30 cellular contexts compared by ENCODE assay signal in genomic region chr5:39588176-39588575, GRCh38.
"Had no signal": no experiment of that assay in that cellular context is flagged by ENCODE, and none has a peak within 500 bp of the region (broad histone marks: within the 10 kb centered on the region; RNA-seq: fewer than 3 reads in every experiment).

No MANE protein-coding gene starts in this region.

- DNase-seq: colonic mucosa; effector CD8-positive, alpha-beta T cell; endodermal cell; foreskin keratinocyte; heart left ventricle; left cardiac atrium; left lung; mesenchymal stem cell; naive thymus-derived CD4-positive, alpha-beta T cell; posterior cingulate gyrus; psoas muscle; right cardiac atrium; spleen; stimulated activated CD4-positive, alpha-beta T cell treated with anti-CD3 and anti-CD28 coated beads, Interleukin-4, amount 100 ng/mL, for 4 hours; stimulated activated naive CD8-positive, alpha-beta T cell treated with anti-CD3 and anti-CD28 coated beads, Interleukin-15, Interleukin-2, amounts not matched to agents 100 U/mL and 50 U/mL, for 24 hours; upper lobe of left lung had no signal

- H3K9me3 Mint-ChIP-seq: dendritic cell treated with granulocyte-macrophage colony-stimulating factor and Interleukin-4, amounts not matched to agents 40 ng/mL and 50 ng/mL, for 4 days; endodermal cell; naive thymus-derived CD4-positive, alpha-beta T cell; neural progenitor cell; stimulated activated memory B cell treated with anti-CD40 and anti-IgM and Interleukin-4, amounts not matched to agents 10 μg/mL and 1 μg/mL and 100 μg/mL, for 72 hours had no signal

- H3K27ac ChIP-seq: colonic mucosa, esophagus muscularis mucosa, foreskin keratinocyte, gastroesophageal sphincter, heart left ventricle, hepatocyte, left lung, neural progenitor cell, psoas muscle, spleen, thoracic aorta, tibial nerve, upper lobe of left lung had no signal

- H2AFZ ChIP-seq: hepatocyte, neural progenitor cell had no signal

- H3K27ac Mint-ChIP-seq: dendritic cell treated with granulocyte-macrophage colony-stimulating factor and Interleukin-4, amounts not matched to agents 40 ng/mL and 50 ng/mL, for 4 days; endodermal cell; mesothelial cell of epicardium; naive thymus-derived CD4-positive, alpha-beta T cell; nephron; neural progenitor cell; stimulated activated memory B cell treated with anti-CD40 and anti-IgM and Interleukin-4, amounts not matched to agents 10 μg/mL and 1 μg/mL and 100 μg/mL, for 72 hours had no signal

- H3K4me1 Mint-ChIP-seq: endodermal cell; naive thymus-derived CD4-positive, alpha-beta T cell; neural progenitor cell; stimulated activated memory B cell treated with anti-CD40 and anti-IgM and Interleukin-4, amounts not matched to agents 10 μg/mL and 1 μg/mL and 100 μg/mL, for 72 hours had no signal

- H3K9ac ChIP-seq: neural progenitor cell had no signal

- H3K79me2 ChIP-seq: hepatocyte had no signal

- H3K9me3 ChIP-seq: colonic mucosa, esophagus muscularis mucosa, gastroesophageal sphincter, heart left ventricle, left lung, psoas muscle, spleen, thoracic aorta, tibial nerve, upper lobe of left lung had no signal

- H3K4me3 ChIP-seq: colonic mucosa, esophagus muscularis mucosa, gastroesophageal sphincter, heart left ventricle, hepatocyte, left lung, neural progenitor cell, psoas muscle, skin epidermis, spleen, thoracic aorta, tibial nerve, upper lobe of left lung had no signal

- ATAC-seq: foreskin keratinocyte; gastroesophageal sphincter; heart left ventricle; left cardiac atrium; left lung; naive thymus-derived CD4-positive, alpha-beta T cell; psoas muscle; right cardiac atrium; stimulated activated naive CD8-positive, alpha-beta T cell treated with anti-CD3 and anti-CD28 coated beads, Interleukin-15, Interleukin-2, amounts not matched to agents 100 U/mL and 50 U/mL, for 24 hours had no signal

- H3K36me3 ChIP-seq: colonic mucosa, esophagus muscularis mucosa, gastroesophageal sphincter, heart left ventricle, left lung, neural progenitor cell, spleen, thoracic aorta, tibial nerve, upper lobe of left lung had no signal

- H3K4me3 Mint-ChIP-seq: dendritic cell treated with granulocyte-macrophage colony-stimulating factor and Interleukin-4, amounts not matched to agents 40 ng/mL and 50 ng/mL, for 4 days; endodermal cell; mesothelial cell of epicardium; naive thymus-derived CD4-positive, alpha-beta T cell; nephron; neural progenitor cell; stimulated activated memory B cell treated with anti-CD40 and anti-IgM and Interleukin-4, amounts not matched to agents 10 μg/mL and 1 μg/mL and 100 μg/mL, for 72 hours had no signal

- H3K4me1 ChIP-seq: colonic mucosa, esophagus muscularis mucosa, foreskin keratinocyte, gastroesophageal sphincter, heart left ventricle, left lung, neural progenitor cell, psoas muscle, spleen, tibial nerve, upper lobe of left lung had no signal

- H3K4me2 ChIP-seq: hepatocyte, neural progenitor cell had no signal

- FAIRE-seq: endothelial cell of umbilical vein, islet of Langerhans, urothelium cell line had no signal

- H3K27me3 ChIP-seq: colonic mucosa, hepatocyte, left lung, neural progenitor cell, spleen, tibial nerve, upper lobe of left lung had no signal

- H3K27me3 Mint-ChIP-seq: dendritic cell treated with granulocyte-macrophage colony-stimulating factor and Interleukin-4, amounts not matched to agents 40 ng/mL and 50 ng/mL, for 4 days; stimulated activated memory B cell treated with anti-CD40 and anti-IgM and Interleukin-4, amounts not matched to agents 10 μg/mL and 1 μg/mL and 100 μg/mL, for 72 hours had no signal
